ENCODE assay signal across 16 cellular contexts in genomic region chr2:9347411-9347853, GRCh38.
DNase-seq lines count a peak whose midpoint lies in the region; ATAC-seq and TF ChIP-seq lines count a peak whose summit lies in the region.
"Had no signal": no experiment of that assay in that cellular context is flagged by ENCODE, and none has a peak within 500 bp of the region (broad histone marks: within the 10 kb centered on the region; RNA-seq: fewer than 3 reads in every experiment).

No MANE protein-coding gene starts in this region.

- TF ChIP-seq EP300 in stomach (IDR thresholded peaks at IDR 0.05) = no peak

- intact Hi-C loops in left lung (cut with DNase I) (no loop called here), stomach (cut with DNase I; ENCODE audit: low total_unique reads) (no loop called here)

- H3K36me3 ChIP-seq in left lung = peaks cover 0 to 9% of the 10 kb centered on the region in 2 donors
- H3K36me3 ChIP-seq in stomach = peaks cover 23 to 63% (median 45%) of the 10 kb centered on the region in 4 donors

- H3K4me3 Mint-ChIP-seq in naive thymus-derived CD8-positive, alpha-beta T cell = no peak overlapping the region
- H3K4me3 Mint-ChIP-seq: central memory CD8-positive, alpha-beta T cell; naive thymus-derived CD4-positive, alpha-beta T cell had no signal

- H3K27ac Mint-ChIP-seq in naive thymus-derived CD8-positive, alpha-beta T cell = no peak overlapping the region
- H3K27ac Mint-ChIP-seq: naive thymus-derived CD4-positive, alpha-beta T cell had no signal

- H3K27ac ChIP-seq in left lung (peak overlapping the region; percentile 64 to 70), stomach (peak overlapping the region; percentile 54 to 78 (median 76))

- H3K9me3 ChIP-seq in left lung = no peaks in the 10 kb centered on the region
- no peaks in the 10 kb centered on the region for H3K9me3 ChIP-seq in stomach
- H3K9me3 ChIP-seq: Peyer's patch had no signal

- H3K4me1 ChIP-seq in left lung (peaks cover 0 to 16% of the 10 kb centered on the region in 2 donors), stomach (peaks cover 18 to 35% (median 27%) of the 10 kb centered on the region in 4 donors)
- H3K4me1 ChIP-seq: Peyer's patch had no signal

- POLR2A ChIA-PET in naive thymus-derived CD8-positive, alpha-beta T cell (lab: Charles Lee) = no interaction called here

- no peak for TF ChIP-seq POLR2A in stomach (IDR thresholded peaks at IDR 0.05)

- peak; percentile 79 for DNase-seq in GM04503 (ENCODE audit: low read depth)
- peak; percentile 20 for DNase-seq in dedifferentiated amniotic fluid mesenchymal stem cell (ENCODE audit: extremely low spot score)
- peak in 1 of 2 donors; percentile 44 for DNase-seq in left lung
- peak; percentile 74 for DNase-seq in stomach
- DNase-seq in stimulated activated naive CD4-positive, alpha-beta T cell treated with Interleukin-2 at 50 U/mL for 16 hours (lab: John Stamatoyannopoulos, UW) = no peak
- no peak for DNase-seq in Ammon's horn (ENCODE audit: low spot score)
- no peak for DNase-seq in naive thymus-derived CD8-positive, alpha-beta T cell
- DNase-seq: activated T-cell treated with anti-CD3 and anti-CD28 coated beads, Interleukin-2, amount 50 U/mL, for 1 hour; COR-L47; naive thymus-derived CD4-positive, alpha-beta T cell; NCI-H2029 treated with DMSO at 0.1 percent for 48 hours; stimulated activated CD4-positive, alpha-beta T cell treated with anti-CD3 and anti-CD28 coated beads, Interleukin-4, amount 100 ng/mL, for 4 hours; T1000 had no signal

- H3K36me3 Mint-ChIP-seq in naive thymus-derived CD8-positive, alpha-beta T cell = no peaks in the 10 kb centered on the region
- H3K36me3 Mint-ChIP-seq: naive thymus-derived CD4-positive, alpha-beta T cell had no signal

- peak; percentile 95 for ATAC-seq in left lung
- ATAC-seq in GM19328 (IDR thresholded peaks at IDR 0.05; ENCODE audit: unreplicated experiment) = no peak
- no peak for ATAC-seq in naive thymus-derived CD8-positive, alpha-beta T cell
- ATAC-seq: naive thymus-derived CD4-positive, alpha-beta T cell had no signal

- H3K27me3 Mint-ChIP-seq in naive thymus-derived CD8-positive, alpha-beta T cell = peaks cover 0 to 4% (median 0%) of the 10 kb centered on the region in 5 donors

- no peaks in the 10 kb centered on the region for H3K4me1 Mint-ChIP-seq in naive thymus-derived CD8-positive, alpha-beta T cell
- H3K4me1 Mint-ChIP-seq: central memory CD8-positive, alpha-beta T cell; naive thymus-derived CD4-positive, alpha-beta T cell had no signal

- TF ChIP-seq CTCF in left lung (IDR thresholded peaks at IDR 0.05) (no peak), stomach (IDR thresholded peaks at IDR 0.05) (no peak)

- no peak overlapping the region for H3K4me3 ChIP-seq in left lung
- peak overlapping the region in 1 of 4 donors; percentile 8 for H3K4me3 ChIP-seq in stomach
- H3K4me3 ChIP-seq: Peyer's patch had no signal

- H3K27me3 ChIP-seq in left lung = no peaks in the 10 kb centered on the region
- H3K27me3 ChIP-seq in stomach = no peaks in the 10 kb centered on the region
- H3K27me3 ChIP-seq: Peyer's patch had no signal

- H3K9me3 Mint-ChIP-seq in naive thymus-derived CD8-positive, alpha-beta T cell = no peaks in the 10 kb centered on the region
- H3K9me3 Mint-ChIP-seq: central memory CD8-positive, alpha-beta T cell; naive thymus-derived CD4-positive, alpha-beta T cell had no signal

- 17 to 35% (median 21%) methylated on average over 6 of the region's 6 CpGs for WGBS in stomach, 5 donors

Comparison
In these comparisons a context has a peak if more than half of its experiments do, and no peak if none do; other contexts are left out.
1. DNase-seq: peak in GM04503 (single experiment), dedifferentiated amniotic fluid mesenchymal stem cell (single experiment) and stomach (single experiment); none in stimulated activated naive CD4-positive, alpha-beta T cell treated with Interleukin-2 at 50 U/mL for 16 hours (single experiment), Ammon's horn (single experiment) and naive thymus-derived CD8-positive, alpha-beta T cell (0 of 10).